Comparison of ENCODE assay signal across 8 cellular contexts in the genomic region with DNA sequence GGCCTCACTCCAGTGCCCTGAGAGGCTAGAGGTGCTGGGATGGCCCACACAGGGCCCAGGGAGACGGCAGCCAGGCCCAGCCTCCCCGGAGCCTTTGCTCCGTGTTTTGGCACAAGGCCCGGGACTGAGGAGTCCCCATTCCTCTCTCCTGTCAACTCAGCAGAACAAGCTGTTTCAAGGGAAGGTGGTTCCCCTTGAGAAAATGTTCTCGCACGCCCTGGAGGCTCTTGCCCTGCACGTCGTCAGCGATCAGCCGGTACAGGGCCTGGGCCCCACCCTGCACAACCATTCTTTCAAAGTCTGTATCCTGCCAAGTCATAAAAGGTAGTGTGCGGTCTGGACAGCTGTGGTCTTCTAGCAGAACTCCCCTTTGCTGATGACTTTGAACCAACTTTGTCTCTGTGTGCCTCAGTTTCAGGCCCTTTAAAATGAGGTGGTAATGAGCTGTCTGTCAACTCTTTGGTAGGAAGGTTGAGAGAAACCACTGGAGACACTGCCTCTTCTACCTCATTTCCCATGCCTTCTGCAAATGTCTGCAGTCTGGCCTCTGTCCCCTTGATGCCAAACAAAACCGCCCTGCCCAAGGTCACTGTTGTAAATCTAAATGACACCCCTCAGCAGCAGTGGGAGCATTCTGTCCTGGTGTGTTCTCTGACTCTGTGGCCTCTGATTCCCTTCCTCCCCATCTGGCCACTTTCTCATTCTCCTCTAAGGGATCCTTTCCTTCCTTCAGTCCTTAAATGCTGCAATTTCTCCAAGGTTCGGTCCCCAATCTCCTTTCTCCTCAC.
A peak's percentile ranks its signal among the peaks of the same experiment; 100 is the strongest.
DNase-seq lines count a peak whose midpoint lies in the region; ATAC-seq and TF ChIP-seq lines count a peak whose summit lies in the region.

No MANE protein-coding gene starts in this region.

- H3K36me3 ChIP-seq in Loucy (ENCODE audit: insufficient read depth, low read length) = no peaks in the 10 kb centered on the region
- no peaks in the 10 kb centered on the region for H3K36me3 ChIP-seq in mammary epithelial cell (ENCODE audit: insufficient read depth, low read length)

- no peak for TF ChIP-seq CTCF in Loucy (conservative IDR thresholded peaks at IDR 0.05; ENCODE audit: low read length)
- no peak for TF ChIP-seq CTCF in mammary epithelial cell (conservative IDR thresholded peaks at IDR 0.05 in 1 of 2, IDR thresholded peaks at IDR 0.05 in 1 of 2; ENCODE audit: extremely low read depth in 1 of 2, insufficient read depth in 1 of 2, low read depth in 1 of 2, low read length in 2 of 2)

- peak overlapping the region; percentile 5 to 81 (median 38) for H3K27ac Mint-ChIP-seq in naive B cell

- DNase-seq in DMS79 treated with DMSO at 0.1 percent for 48 hours (lab: John Stamatoyannopoulos, UW) (peak; percentile 16), mammary epithelial cell (peak; percentile 88), naive B cell (peak; percentile 25), cortex of kidney (lab: John Stamatoyannopoulos, UW) (no peak), NCI-H2107 treated with DMSO at 0.1 percent for 48 hours (lab: John Stamatoyannopoulos, UW; ENCODE audit: unreplicated experiment) (no peak)

- no peaks in the 10 kb centered on the region for H3K9me2 ChIP-seq in Loucy (replicated peaks; ENCODE audit: low read depth, low read length)

- BruUV-seq in mammary epithelial cell (replicated peaks; lab: Mats Ljungman, UMichigan) = no TSS peak

- peaks cover 12 to 26% (median 16%) of the 10 kb centered on the region in 3 donors for H3K4me1 Mint-ChIP-seq in naive B cell

- H3K4me3 ChIP-seq in Loucy (ENCODE audit: low read length, poor library complexity, severe bottlenecking) = peak overlapping the region; percentile 51
- no peak overlapping the region for H3K4me3 ChIP-seq in mammary epithelial cell (replicated peaks in 1 of 3; ENCODE audit: insufficient read depth in 1 of 3, low read depth in 2 of 3, low read length in 3 of 3)

- H3K36me3 Mint-ChIP-seq in naive B cell = no peaks in the 10 kb centered on the region

- CTCF ChIA-PET in mammary epithelial cell (lab: Charles Lee; ENCODE audit: low non-redundant PET) = interaction anchor here (0.5 kb wide), 1 partner anchor 81 kb away, joined by 3 read pairs; no protein-coding TSS in a partner anchor

- H3K27me3 ChIP-seq in Loucy (ENCODE audit: insufficient read depth, low read length, poor library complexity, severe bottlenecking) = no peaks in the 10 kb centered on the region
- no peaks in the 10 kb centered on the region for H3K27me3 ChIP-seq in mammary epithelial cell (ENCODE audit: insufficient read depth, low read length)

- peak overlapping the region; percentile 66 for H3K27ac ChIP-seq in mammary epithelial cell (ENCODE audit: insufficient read depth, low read depth, low read length)

- H3K4me2 ChIP-seq in Loucy (ENCODE audit: low read depth, low read length, poor library complexity, severe bottlenecking) = peak overlapping the region; percentile 53
- H3K4me2 ChIP-seq in mammary epithelial cell (ENCODE audit: insufficient read depth, low read depth, low read length) = peak overlapping the region; percentile 16

- no peaks in the 10 kb centered on the region for H3K27me3 Mint-ChIP-seq in naive B cell

- no peaks in the 10 kb centered on the region for H3K9me3 Mint-ChIP-seq in naive B cell

- peak overlapping the region in 2 of 8 donors; percentile 21 to 40 for H3K4me3 Mint-ChIP-seq in naive B cell

- H3K79me2 ChIP-seq in Loucy (ENCODE audit: insufficient read depth, low read length) (no peaks in the 10 kb centered on the region), mammary epithelial cell (ENCODE audit: insufficient read depth, low read length) (no peaks in the 10 kb centered on the region)

- H2AFZ ChIP-seq in Loucy (ENCODE audit: low read length) (peak overlapping the region; percentile 51), mammary epithelial cell (ENCODE audit: low read depth, low read length) (peak overlapping the region; percentile 54)

- H4K20me1 ChIP-seq in Loucy (ENCODE audit: insufficient read depth, low read length, poor library complexity, severe bottlenecking) (no peaks in the 10 kb centered on the region), mammary epithelial cell (ENCODE audit: insufficient read depth, low read length) (no peaks in the 10 kb centered on the region)

- H3K9ac ChIP-seq in Loucy (ENCODE audit: low read depth, low read length, poor library complexity, severe bottlenecking) = peak overlapping the region; percentile 43
- peak overlapping the region; percentile 34 for H3K9ac ChIP-seq in mammary epithelial cell (ENCODE audit: insufficient read depth, low read length)

- peak; percentile 58 for ATAC-seq in GM21528 (IDR thresholded peaks at IDR 0.05; ENCODE audit: low FRiP score, unreplicated experiment)
- peak; percentile 91 to 94 for ATAC-seq in naive B cell (ENCODE audit: low read depth in 2 of 2)
- no peak for ATAC-seq in GM18873 (IDR thresholded peaks at IDR 0.05; ENCODE audit: low FRiP score, unreplicated experiment)

- WGBS in mammary epithelial cell (ENCODE audit: low coverage, missing lambda C conversion rate) = 20% methylated on average over 12 of the region's 13 CpGs

- in situ Hi-C loops in mammary epithelial cell (cut with MboI; ENCODE audit: low sequenced_read_pairs in 2 of 2) = no loop called here

- no peaks in the 10 kb centered on the region for H3K9me3 ChIP-seq in Loucy (ENCODE audit: insufficient read depth, low read depth, low read length)
- H3K9me3 ChIP-seq in mammary epithelial cell (replicated peaks; ENCODE audit: insufficient read depth, low read length) = no peaks in the 10 kb centered on the region

- H3K4me1 ChIP-seq in Loucy (ENCODE audit: insufficient read depth, low read length, poor library complexity, severe bottlenecking) (peaks cover 18% of the 10 kb centered on the region), mammary epithelial cell (ENCODE audit: insufficient read depth, low read length) (peaks cover 24% of the 10 kb centered on the region)

- dilution Hi-C loops in mammary epithelial cell (cut with HindIII; ENCODE audit: low sequenced_read_pairs) = no loop called here

- H3F3A ChIP-seq in Loucy (ENCODE audit: low read depth) = 0 out of 2 replicates have a peak, but pooled peaks cover 3% of the 10 kb centered on the region

- intact Hi-C loops in mammary epithelial cell (cut with micrococcal nuclease) = no loop called here

Comparison
In these comparisons a context has a peak if more than half of its experiments do, and no peak if none do; other contexts are left out.
1. DNase-seq: peak in DMS79 treated with DMSO at 0.1 percent for 48 hours (single experiment), mammary epithelial cell (single experiment) and naive B cell (single experiment); none in cortex of kidney (single experiment) and NCI-H2107 treated with DMSO at 0.1 percent for 48 hours (single experiment).